Comparison of ENCODE assay signal across 18 cellular contexts in genomic region chr5:143547342-143547741, GRCh38.
"Had no signal": no experiment of that assay in that cellular context is flagged by ENCODE, and none has a peak within 500 bp of the region (broad histone marks: within the 10 kb centered on the region; RNA-seq: fewer than 3 reads in every experiment).

No MANE protein-coding gene starts in this region.

- H3K27ac ChIP-seq: gastrocnemius medialis, heart right ventricle, neutrophil, sigmoid colon, skin epidermis, stomach, thoracic aorta, transverse colon had no signal

- FAIRE-seq: endometrium had no signal

- H3K9me3 ChIP-seq: gastrocnemius medialis, neutrophil, thoracic aorta, transverse colon had no signal

- H3K27me3 ChIP-seq: gastrocnemius medialis, heart right ventricle, neutrophil, sigmoid colon, stomach, transverse colon had no signal

- H3K36me3 ChIP-seq: gastrocnemius medialis, heart right ventricle, neutrophil, sigmoid colon, stomach, thoracic aorta, transverse colon had no signal

- DNase-seq: effector memory CD4-positive, alpha-beta T cell; gastrocnemius medialis; heart right ventricle; hypothalamus; immature natural killer cell; naive thymus-derived CD4-positive, alpha-beta T cell; posterior cingulate gyrus; sigmoid colon; stimulated activated CD4-positive, alpha-beta T cell treated with anti-CD3 and anti-CD28 coated beads, Interleukin-12 subunit alpha, Interleukin-12 subunit beta, amount 100 ng/mL, for 4 hours; stimulated activated naive CD4-positive, alpha-beta T cell; stomach; substantia nigra; transverse colon had no signal

- ATAC-seq: esophagus mucosa; gastrocnemius medialis; heart right ventricle; naive thymus-derived CD4-positive, alpha-beta T cell had no signal

- H3K4me1 ChIP-seq: stomach, transverse colon had no signal

- H3K4me3 ChIP-seq: gastrocnemius medialis, heart right ventricle, sigmoid colon, skin epidermis, stomach, thoracic aorta, transverse colon had no signal
